20 cellular contexts compared by ENCODE assay signal in genomic region chr22:28940441-28940840, GRCh38.
"Had no signal": no experiment of that assay in that cellular context is flagged by ENCODE, and none has a peak within 500 bp of the region (broad histone marks: within the 10 kb centered on the region; RNA-seq: fewer than 3 reads in every experiment).

No MANE protein-coding gene starts in this region.

- H3K27ac Mint-ChIP-seq: activated CD8-positive, alpha-beta T cell treated with anti-CD3 and anti-CD28 coated beads for 36 hours; stimulated activated memory B cell treated with anti-CD40 and anti-IgM and Interleukin-4, amounts not matched to agents 10 μg/mL and 1 μg/mL and 100 μg/mL, for 72 hours had no signal

- FAIRE-seq: endothelial cell of umbilical vein had no signal

- H3K4me3 ChIP-seq: body of pancreas, coronary artery, lower lobe of right lung, tibial nerve had no signal

- H3K27ac ChIP-seq: body of pancreas, coronary artery, lower lobe of right lung had no signal

- H3K4me3 Mint-ChIP-seq: activated CD8-positive, alpha-beta T cell treated with anti-CD3 and anti-CD28 coated beads for 36 hours; activated T-cell treated with anti-CD3 and anti-CD28 coated beads, Interleukin-2, amount 50 U/mL, for 4 hours; central memory CD8-positive, alpha-beta T cell; naive B cell; stimulated activated memory B cell treated with anti-CD40 and anti-IgM and Interleukin-4, amounts not matched to agents 10 μg/mL and 1 μg/mL and 100 μg/mL, for 72 hours had no signal

- H3K36me3 Mint-ChIP-seq: naive B cell; stimulated activated memory B cell treated with anti-CD40 and anti-IgM and Interleukin-4, amounts not matched to agents 10 μg/mL and 1 μg/mL and 100 μg/mL, for 72 hours had no signal

- DNase-seq: activated CD4-positive, alpha-beta T cell treated with anti-CD3 and anti-CD28 coated beads for 48 hours; activated CD8-positive, alpha-beta T cell treated with anti-CD3 and anti-CD28 coated beads for 36 hours; activated effector memory CD4-positive, alpha-beta T cell treated with Interleukin-2 at 50 U/mL for 16 hours; activated naive CD4-positive, alpha-beta T cell treated with anti-CD3 and anti-CD28 coated beads, Interleukin-2, amount 50 U/mL, for 16 hours; activated T-cell treated with anti-CD3 and anti-CD28 coated beads, Interleukin-2, amount 50 U/mL, for 4 hours; body of pancreas; effector CD4-positive, alpha-beta T cell; foreskin fibroblast; glutamatergic neuron; kidney glomerular epithelial cell; lower lobe of right lung; naive B cell; nucleus accumbens; stimulated activated CD4-positive, alpha-beta T cell treated with anti-CD3 and anti-CD28 coated beads, Interleukin-2, amount 100 ng/mL, for 48 hours; T-helper 2 cell had no signal

- ATAC-seq: activated CD8-positive, alpha-beta T cell treated with anti-CD3 and anti-CD28 coated beads for 36 hours; activated T-cell treated with anti-CD3 and anti-CD28 coated beads, Interleukin-2, amount 50 U/mL, for 4 hours; body of pancreas; lower lobe of right lung; stimulated activated memory B cell treated with anti-CD40 and anti-IgM and Interleukin-4, amounts not matched to agents 10 μg/mL and 1 μg/mL and 100 μg/mL, for 72 hours had no signal

- H3K36me3 ChIP-seq: lower lobe of right lung, tibial nerve had no signal

- H3K9me3 Mint-ChIP-seq: activated CD8-positive, alpha-beta T cell treated with anti-CD3 and anti-CD28 coated beads for 36 hours; activated T-cell treated with anti-CD3 and anti-CD28 coated beads, Interleukin-2, amount 50 U/mL, for 4 hours; central memory CD8-positive, alpha-beta T cell; stimulated activated memory B cell treated with anti-CD40 and anti-IgM and Interleukin-4, amounts not matched to agents 10 μg/mL and 1 μg/mL and 100 μg/mL, for 72 hours had no signal

- H3K4me1 Mint-ChIP-seq: central memory CD8-positive, alpha-beta T cell; stimulated activated memory B cell treated with anti-CD40 and anti-IgM and Interleukin-4, amounts not matched to agents 10 μg/mL and 1 μg/mL and 100 μg/mL, for 72 hours had no signal

- H3K27me3 ChIP-seq: body of pancreas, tibial nerve had no signal

- H3K9me3 ChIP-seq: body of pancreas, lower lobe of right lung, tibial nerve had no signal
